ENCODE assay signal across 8 cellular contexts in the genomic region with DNA sequence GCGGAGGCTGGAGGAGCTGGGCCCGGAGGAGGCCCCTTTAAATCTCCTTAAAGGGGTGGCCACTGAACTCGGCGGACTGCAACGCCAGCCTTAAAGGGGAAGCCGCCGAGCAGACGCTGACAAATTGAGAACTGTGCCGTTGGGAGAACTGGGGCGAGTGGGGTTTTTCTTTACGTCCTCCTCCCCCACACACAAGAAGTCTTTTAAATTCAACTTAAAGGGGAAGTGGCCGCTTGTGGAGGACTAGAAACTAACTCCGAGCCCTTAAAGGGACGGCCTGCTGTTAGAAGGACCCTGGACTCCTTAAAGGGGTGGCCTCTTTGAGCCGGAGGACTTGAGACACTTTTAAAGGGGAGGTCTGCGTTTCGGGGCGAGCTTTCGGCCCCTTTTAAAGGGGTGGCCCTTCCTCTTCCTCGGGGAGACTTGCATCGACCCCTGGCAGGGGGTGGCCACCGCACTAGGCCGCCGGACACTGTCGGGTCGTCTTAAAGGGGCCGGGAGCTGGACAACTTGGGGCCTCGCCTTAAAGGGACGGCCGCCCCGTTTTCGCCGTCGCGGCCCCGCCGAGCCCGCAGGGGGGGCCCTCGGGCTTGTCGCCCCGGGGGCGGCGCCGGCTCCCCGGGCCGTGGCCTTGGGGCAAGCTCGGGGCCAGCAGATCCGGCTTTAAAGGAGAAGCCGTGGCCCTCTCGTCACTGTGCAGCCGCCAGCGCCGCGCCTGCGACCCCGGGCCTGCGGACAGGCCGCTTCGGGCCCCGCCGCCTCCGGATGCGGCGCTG. TPM values are rescaled to one million over a fixed set of nuclear protein-coding genes. Genes with fewer than 3 reads are reported as not detected.
DNase-seq lines count a peak whose midpoint lies in the region; ATAC-seq and TF ChIP-seq lines count a peak whose summit lies in the region.

No MANE protein-coding gene starts in this region.

- no peaks in the 10 kb centered on the region for H3K9me3 ChIP-seq in AG04450 (ENCODE audit: control insufficient read depth, insufficient read depth, low read length)
- H3K9me3 ChIP-seq in duodenal mucosa (ENCODE audit: control insufficient read depth in 1 of 2, low read length in 2 of 2): no peaks in the 10 kb centered on the region
- no peaks in the 10 kb centered on the region for H3K9me3 ChIP-seq in liver (ENCODE audit: control insufficient read depth in 4 of 4, low read length in 3 of 4)

- DNase-seq in AG04450 (ENCODE audit: low read depth, low spot score) (peak; percentile 96), NCI-H1092 (lab: John Stamatoyannopoulos, UW) (peak; percentile 96), SW 1271 (lab: John Stamatoyannopoulos, UW) (peak; percentile 96 to 97)
- DNase-seq in stimulated activated naive B cell treated with anti-CD40 and anti-IgM and Interleukin-4, amounts not matched to agents 10 μg/mL and 1 μg/mL and 100 μg/mL, for 72 hours: peak; percentile 98

- peaks cover 33 to 53% of the 10 kb centered on the region in 2 donors for H3K4me1 Mint-ChIP-seq in stimulated activated naive B cell treated with anti-CD40 and anti-IgM and Interleukin-4, amounts not matched to agents 10 μg/mL and 1 μg/mL and 100 μg/mL, for 72 hours

- H3K9ac ChIP-seq in duodenal mucosa (ENCODE audit: low read depth in 1 of 2, low read length in 2 of 2): peak overlapping the region; percentile 81 to 96
- H3K9ac ChIP-seq in liver (ENCODE audit: low read depth in 1 of 2, low read length in 2 of 2): peak overlapping the region; percentile 94

- no peak for TF ChIP-seq RAD21 in liver (IDR thresholded peaks at IDR 0.05)

- no peaks in the 10 kb centered on the region for H3K27me3 ChIP-seq in AG04450 (ENCODE audit: control insufficient read depth, insufficient read depth, low read length)
- H3K27me3 ChIP-seq in duodenal mucosa (ENCODE audit: control insufficient read depth in 1 of 2, insufficient read depth in 2 of 2, low read length in 2 of 2): no peaks in the 10 kb centered on the region
- no peaks in the 10 kb centered on the region for H3K27me3 ChIP-seq in liver (ENCODE audit: control insufficient read depth in 4 of 4, insufficient read depth in 4 of 4, low read length in 3 of 4)

- POLR2A ChIA-PET in AG04450 (lab: Yijun Ruan, JAX): interaction anchor here (0.6 to 1.9 kb wide), 15 partner anchors 9 to 1045 kb away, joined by 3 to 18 read pairs (median 4); partner anchors contain the start of genes CD2BP2 and PRR14

- peak overlapping the region; percentile 85 to 91 for H3K4me3 Mint-ChIP-seq in stimulated activated naive B cell treated with anti-CD40 and anti-IgM and Interleukin-4, amounts not matched to agents 10 μg/mL and 1 μg/mL and 100 μg/mL, for 72 hours

- H3K4me3 ChIP-seq in AG04450 (ENCODE audit: low read depth, low read length) (peak overlapping the region; percentile 95), duodenal mucosa (ENCODE audit: low read depth in 1 of 2, low read length in 2 of 2) (peak overlapping the region; percentile 86 to 96), liver (ENCODE audit: low read depth in 1 of 3, low read length in 3 of 3) (peak overlapping the region; percentile 65 to 88 (median 83))

- TF ChIP-seq CTCF in AG04450 (IDR thresholded peaks at IDR 0.05; ENCODE audit: low read depth, low read length): no peak
- TF ChIP-seq CTCF in GM12873 (IDR thresholded peaks at IDR 0.05; ENCODE audit: insufficient read depth, low read depth, low read length, missing control alignments): peak; percentile 33
- no peak for TF ChIP-seq CTCF in liver (IDR thresholded peaks at IDR 0.05; ENCODE audit: low read depth, low read length, missing input control)

- H3K27ac ChIP-seq in AG04450 (ENCODE audit: low read depth, low read length) (peak overlapping the region; percentile 100), duodenal mucosa (ENCODE audit: low read depth, low read length) (peak overlapping the region; percentile 100), liver (ENCODE audit: low read depth in 1 of 2, low read length in 2 of 2) (peak overlapping the region; percentile 93 to 95)

- under 1% methylated on average over 64 of the region's 64 CpGs for WGBS in liver

- peaks cover 40 to 59% of the 10 kb centered on the region in 2 donors for H3K36me3 ChIP-seq in duodenal mucosa (ENCODE audit: control insufficient read depth in 1 of 2, insufficient read depth in 2 of 2, low read length in 2 of 2)
- peaks cover 15 to 43% (median 34%) of the 10 kb centered on the region in 4 donors for H3K36me3 ChIP-seq in liver (ENCODE audit: control insufficient read depth in 4 of 4, insufficient read depth in 3 of 4, low read depth in 1 of 4, low read length in 3 of 4)

- H3K36me3 Mint-ChIP-seq in stimulated activated naive B cell treated with anti-CD40 and anti-IgM and Interleukin-4, amounts not matched to agents 10 μg/mL and 1 μg/mL and 100 μg/mL, for 72 hours: peaks cover 37 to 62% of the 10 kb centered on the region in 2 donors

- H3K9me3 Mint-ChIP-seq in stimulated activated naive B cell treated with anti-CD40 and anti-IgM and Interleukin-4, amounts not matched to agents 10 μg/mL and 1 μg/mL and 100 μg/mL, for 72 hours: no peaks in the 10 kb centered on the region

- peak; percentile 17 for ATAC-seq in HG02763 (IDR thresholded peaks at IDR 0.05; ENCODE audit: unreplicated experiment)
- peak; percentile 38 to 53 for ATAC-seq in stimulated activated naive B cell treated with anti-CD40 and anti-IgM and Interleukin-4, amounts not matched to agents 10 μg/mL and 1 μg/mL and 100 μg/mL, for 72 hours (replicated peaks)

- H3K4me1 ChIP-seq in duodenal mucosa (ENCODE audit: control insufficient read depth in 1 of 2, insufficient read depth in 2 of 2, low read length in 2 of 2): peaks cover 38 to 41% of the 10 kb centered on the region in 2 donors
- peaks cover 3 to 37% (median 31%) of the 10 kb centered on the region in 4 donors for H3K4me1 ChIP-seq in liver (ENCODE audit: control insufficient read depth in 4 of 4, insufficient read depth in 4 of 4, low read length in 3 of 4)

- H3K27ac Mint-ChIP-seq in stimulated activated naive B cell treated with anti-CD40 and anti-IgM and Interleukin-4, amounts not matched to agents 10 μg/mL and 1 μg/mL and 100 μg/mL, for 72 hours: peak overlapping the region; percentile 99

- CTCF ChIA-PET in AG04450 (lab: Charles Lee): interaction anchor here (0.9 to 1.5 kb wide), 4 partner anchors 35 to 38 kb away, joined by 3 to 6 read pairs (median 4); no protein-coding TSS in a partner anchor

- no peaks in the 10 kb centered on the region for H3K27me3 Mint-ChIP-seq in stimulated activated naive B cell treated with anti-CD40 and anti-IgM and Interleukin-4, amounts not matched to agents 10 μg/mL and 1 μg/mL and 100 μg/mL, for 72 hours

TF ChIP-seq in liver, 16 proteins besides CTCF, POLR2A, EP300 and RAD21 (continues in another document):
- TF ChIP-seq YY1 (IDR thresholded peaks at IDR 0.05) (no peak), FOXA2 (IDR thresholded peaks at IDR 0.05) (no peak), SP1 (IDR thresholded peaks at IDR 0.05) (no peak), REST (IDR thresholded peaks at IDR 0.05) (no peak), GABPA (IDR thresholded peaks at IDR 0.05 in 1 of 2, conservative IDR thresholded peaks at IDR 0.05 in 1 of 2) (no peak), HNF4A (conservative IDR thresholded peaks at IDR 0.05) (peak; percentile 50 to 68), RXRA (IDR thresholded peaks at IDR 0.05) (peak in 1 of 2 donors; percentile 5)
- TF ChIP-seq, protein P1, sequence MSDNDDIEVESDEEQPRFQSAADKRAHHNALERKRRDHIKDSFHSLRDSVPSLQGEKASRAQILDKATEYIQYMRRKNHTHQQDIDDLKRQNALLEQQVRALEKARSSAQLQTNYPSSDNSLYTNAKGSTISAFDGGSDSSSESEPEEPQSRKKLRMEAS (IDR thresholded peaks at IDR 0.05): peak; percentile 74
- TF ChIP-seq, protein P2, sequence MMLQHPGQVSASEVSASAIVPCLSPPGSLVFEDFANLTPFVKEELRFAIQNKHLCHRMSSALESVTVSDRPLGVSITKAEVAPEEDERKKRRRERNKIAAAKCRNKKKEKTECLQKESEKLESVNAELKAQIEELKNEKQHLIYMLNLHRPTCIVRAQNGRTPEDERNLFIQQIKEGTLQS (IDR thresholded peaks at IDR 0.05): no peak

RNA-seq across cellular contexts. Expression of gene FBRS, which starts 0.7 kb away (rescaled TPM):
- polyA plus RNA-seq in AG04450 (2011; rRNA removed) (5.0 and 9.0 TPM in 2 replicates), liver (10 to 100 TPM in 1 of 2 donors, 1 to 10 TPM in 1; 4.1 to 15.5 TPM)
- polyA minus RNA-seq in AG04450 (2011; rRNA and poly(A)+ RNA removed): 13.2 and 18.5 TPM in 2 replicates
- 10 to 100 TPM in 1 of 2 donors, 1 to 10 TPM in 1; 7.3 to 15.1 TPM for total RNA-seq in liver

RNA-seq across cellular contexts. Expression of gene PRR14, which starts 8.2 kb away (rescaled TPM):
- polyA plus RNA-seq in AG04450 (2011; rRNA removed) (4.9 and 6.9 TPM in 2 replicates), liver (10 to 100 TPM in 1 of 2 donors, 1 to 10 TPM in 1; 8.6 to 13.5 TPM)
- polyA minus RNA-seq in AG04450 (2011; rRNA and poly(A)+ RNA removed): 3.7 and 3.8 TPM in 2 replicates
- total RNA-seq in liver: 1 to 10 TPM; 7.5 to 9.1 TPM

RNA-seq across cellular contexts. Expression of gene SRCAP, which starts 40.1 kb away (rescaled TPM):
- 3.1 and 5.8 TPM in 2 replicates for polyA plus RNA-seq in AG04450 (2011; rRNA removed)
- polyA minus RNA-seq in AG04450 (2011; rRNA and poly(A)+ RNA removed): 12.3 and 17.1 TPM in 2 replicates
- total RNA-seq in liver: 10 to 100 TPM; 26.8 to 27.7 TPM
- 1 to 10 TPM; 7.6 to 8.7 TPM for polyA plus RNA-seq in liver

RNA-seq across cellular contexts. Expression of gene ZNF689, which starts 48.7 kb away (rescaled TPM):
- 4.0 and 4.2 TPM in 2 replicates for polyA plus RNA-seq in AG04450 (2011; rRNA removed)
- 5.0 and 8.0 TPM in 2 replicates for polyA minus RNA-seq in AG04450 (2011; rRNA and poly(A)+ RNA removed)
- 1 to 10 TPM; 4.6 to 5.8 TPM for total RNA-seq in liver
- polyA plus RNA-seq in liver: 1 to 10 TPM; 2.6 to 4.0 TPM

Comparison
In these comparisons a context has a peak if more than half of its experiments do, and no peak if none do; other contexts are left out.
1. Peak in every context shown above with its lines: DNase-seq, ATAC-seq, H3K4me3 ChIP-seq and H3K27ac ChIP-seq.